Comparison of ENCODE assay signal across 31 cellular contexts in genomic region chr12:24833513-24833912, GRCh38.
DNase-seq lines count a peak whose midpoint lies in the region; ATAC-seq, FAIRE-seq and TF ChIP-seq lines count a peak whose summit lies in the region.
"Had no signal": no experiment of that assay in that cellular context is flagged by ENCODE, and none has a peak within 500 bp of the region (broad histone marks: within the 10 kb centered on the region; RNA-seq: fewer than 3 reads in every experiment).

No MANE protein-coding gene starts in this region.

- no peak for ATAC-seq in HepG2
- no peak for ATAC-seq in right lobe of liver
- no peak for ATAC-seq in K562
- no peak for ATAC-seq in lower lobe of right lung
- ATAC-seq: A549; CD8-positive, alpha-beta T cell had no signal

- no peak overlapping the region for H3K4me2 ChIP-seq in HepG2 (ENCODE audit: low read depth, low read length)
- no peak overlapping the region for H3K4me2 ChIP-seq in K562 (ENCODE audit: insufficient read depth, low read length)
- H3K4me2 ChIP-seq: A549; BLaER1; BLaER1 treated with 17β-estradiol and CSF1 and Interleukin-3, amounts not matched to agents 10 nM and 100 nM had no signal

- H3K27ac ChIP-seq in HepG2 (ENCODE audit: extremely low read length, insufficient read depth, low read length) (no peak overlapping the region), right lobe of liver (no peak overlapping the region), K562 (ENCODE audit: extremely low read depth, low read depth, low read length) (no peak overlapping the region), lower lobe of right lung (no peak overlapping the region)
- H3K27ac ChIP-seq: 22Rv1; A549; BLaER1; BLaER1 treated with 17β-estradiol and CSF1 and Interleukin-3, amounts not matched to agents 10 nM and 100 nM; C4-2B had no signal

- no peaks in the 10 kb centered on the region for H3K9me1 ChIP-seq in K562 (ENCODE audit: control insufficient read depth, insufficient read depth, low read length)

- H3K27me3 ChIP-seq in HepG2 (ENCODE audit: control insufficient read depth in 1 of 2, insufficient read depth in 2 of 2, low read length in 2 of 2) (no peaks in the 10 kb centered on the region; a peak in 1 of 5 replicates), right lobe of liver (no peaks in the 10 kb centered on the region), K562 (ENCODE audit: control insufficient read depth in 2 of 2, insufficient read depth in 2 of 2, low read length in 2 of 2) (no peaks in the 10 kb centered on the region), lower lobe of right lung (ENCODE audit: low read depth) (no peaks in the 10 kb centered on the region)
- H3K27me3 ChIP-seq: BE2C; BLaER1; BLaER1 treated with 17β-estradiol and CSF1 and Interleukin-3, amounts not matched to agents 10 nM and 100 nM had no signal

- TF ChIP-seq POLR2A in HepG2 (IDR thresholded peaks at IDR 0.05; ENCODE audit: insufficient read depth in 1 of 2, low read depth in 2 of 2, low read length in 2 of 2) (no peak), right lobe of liver (IDR thresholded peaks at IDR 0.05) (no peak), K562 (conservative IDR thresholded peaks at IDR 0.05) (no peak)

- CTCF ChIA-PET in HepG2 (lab: Yijun Ruan, JAX; ENCODE audit: low intra/inter-chr PET ratio, low total read pairs) (no interaction called here), K562 (lab: Yijun Ruan, JAX; ENCODE audit: low intra/inter-chr PET ratio) (no interaction called here)

- no peak for TF ChIP-seq EP300 in HepG2 (IDR thresholded peaks at IDR 0.05; ENCODE audit: low read depth in 2 of 2, low read length in 2 of 2)
- TF ChIP-seq EP300 in HepG2 (CRISPR knock-in tag; IDR thresholded peaks at IDR 0.05; ENCODE audit: borderline replicate concordance): no peak
- no peak for TF ChIP-seq EP300 in K562 (IDR thresholded peaks at IDR 0.05; ENCODE audit: low read length)

- H3K79me2 ChIP-seq in HepG2 (ENCODE audit: insufficient read depth, low read length) (no peaks in the 10 kb centered on the region), K562 (ENCODE audit: control insufficient read depth, insufficient read depth, low read length) (no peaks in the 10 kb centered on the region)

- DNase-seq in HepG2 (ENCODE audit: low spot score): no peak
- no peak for DNase-seq in right lobe of liver
- no peak for DNase-seq in K562 (ENCODE audit: extremely low read depth in 1 of 4, low spot score in 3 of 4)
- DNase-seq in lower lobe of right lung: no peak
- DNase-seq: 8988T; ACHN; AML-193; BE2C; C1 segment of cervical spinal cord; Caco-2; Calu3; CD4-positive, alpha-beta memory T cell; CD4-positive, alpha-beta T cell; CD4-positive, CD25-positive, alpha-beta regulatory T cell; CD8-positive, alpha-beta memory T cell; CD8-positive, alpha-beta T cell; COR-L47; DMS 273 treated with DMSO at 0.1 percent for 48 hours; DMS153; DMS53; DMS79; DMS79 treated with DMSO at 0.1 percent for 48 hours; DND-41; EL had no signal

- BruUV-seq in HepG2 (replicated peaks; lab: Mats Ljungman, UMichigan): no TSS peak
- BruUV-seq in K562 (replicated peaks; lab: Mats Ljungman, UMichigan): no TSS peak

- POLR2A ChIA-PET in HepG2 (lab: Yijun Ruan, JAX): no interaction called here
- POLR2A ChIA-PET in K562 (lab: Yijun Ruan, JAX): no interaction called here

- in situ Hi-C loops in HepG2 (cut with HindIII; ENCODE audit: extremely low pct_ligation_motif_present, low pct_unique_long_range_greater_than_20kb): no loop called here
- in situ Hi-C loops in K562 (cut with MboI): no loop called here

- H2AFZ ChIP-seq in HepG2 (ENCODE audit: low read length): no peak overlapping the region
- H2AFZ ChIP-seq in K562 (ENCODE audit: low read depth, low read length): no peak overlapping the region

- H3K9me3 ChIP-seq in HepG2 (ENCODE audit: low read length) (no peaks in the 10 kb centered on the region), right lobe of liver (no peaks in the 10 kb centered on the region), K562 (replicated peaks; ENCODE audit: control insufficient read depth, insufficient read depth, low read depth, low read length) (no peaks in the 10 kb centered on the region), lower lobe of right lung (no peaks in the 10 kb centered on the region)
- H3K9me3 ChIP-seq: A549, BE2C, BLaER1, Caco-2 had no signal

- H3K9ac ChIP-seq in HepG2 (ENCODE audit: insufficient read depth, low read depth, low read length) (no peak overlapping the region), K562 (ENCODE audit: insufficient read depth in 1 of 2, low read depth in 2 of 2, low read length in 2 of 2) (no peak overlapping the region)
- H3K9ac ChIP-seq: BLaER1; BLaER1 treated with 17β-estradiol and CSF1 and Interleukin-3, amounts not matched to agents 10 nM and 100 nM had no signal

- no peak for FAIRE-seq in HepG2 (lab: Jason Lieb, UNC)
- FAIRE-seq in K562 (lab: Jason Lieb, UNC): no peak
- FAIRE-seq: A204.1, A549, D721Med had no signal

- no peak for TF ChIP-seq CTCF in HepG2 (CRISPR knock-in tag; IDR thresholded peaks at IDR 0.05)
- no peak for TF ChIP-seq CTCF in right lobe of liver (IDR thresholded peaks at IDR 0.05)
- TF ChIP-seq CTCF in K562 (IDR thresholded peaks at IDR 0.05 in 2 of 3, conservative IDR thresholded peaks at IDR 0.05 in 1 of 3; ENCODE audit: insufficient read depth in 2 of 3, low read depth in 1 of 3, low read length in 3 of 3): no peak
- TF ChIP-seq CTCF in lower lobe of right lung (IDR thresholded peaks at IDR 0.05): no peak

- intact Hi-C loops in HepG2 (cut with micrococcal nuclease; ENCODE audit: unreplicated experiment) (no loop called here), right lobe of liver (cut with DNase I) (no loop called here), K562 (cut with micrococcal nuclease) (no loop called here), lower lobe of right lung (cut with DNase I) (no loop called here)

- no peak for TF ChIP-seq RAD21 in HepG2 (CRISPR knock-in tag; IDR thresholded peaks at IDR 0.05)
- no peak for TF ChIP-seq RAD21 in K562 (CRISPR knock-in tag; conservative IDR thresholded peaks at IDR 0.05 in 1 of 2, IDR thresholded peaks at IDR 0.05 in 1 of 2)

- H3K4me1 ChIP-seq in HepG2 (ENCODE audit: insufficient read depth, low read length) (no peaks in the 10 kb centered on the region), right lobe of liver (no peaks in the 10 kb centered on the region), K562 (replicated peaks in 1 of 2; ENCODE audit: control insufficient read depth in 2 of 2, insufficient read depth in 2 of 2, low read length in 2 of 2) (no peaks in the 10 kb centered on the region), lower lobe of right lung (peaks cover 16% of the 10 kb centered on the region)
- H3K4me1 ChIP-seq: A549, BE2C, Caco-2 had no signal

- H3K36me3 ChIP-seq in HepG2 (replicated peaks in 1 of 2; ENCODE audit: control insufficient read depth in 1 of 2, insufficient read depth in 2 of 2, low read length in 2 of 2): peaks cover 0 to 5% of the 10 kb centered on the region in 2 experiments; a peak in 2 of 5 replicates
- no peaks in the 10 kb centered on the region for H3K36me3 ChIP-seq in right lobe of liver
- peaks cover 66% of the 10 kb centered on the region for H3K36me3 ChIP-seq in K562 (ENCODE audit: control insufficient read depth, insufficient read depth, low read length)
- H3K36me3 ChIP-seq in lower lobe of right lung: no peaks in the 10 kb centered on the region

- H3K4me3 ChIP-seq in HepG2 (replicated peaks in 1 of 3; ENCODE audit: insufficient read depth in 1 of 3, low read depth in 2 of 3, low read length in 3 of 3) (no peak overlapping the region), right lobe of liver (no peak overlapping the region), K562 (no peak overlapping the region), lower lobe of right lung (no peak overlapping the region)
- H3K4me3 ChIP-seq: A549; BLaER1; BLaER1 treated with 17β-estradiol and CSF1 and Interleukin-3, amounts not matched to agents 10 nM and 100 nM had no signal

- WGBS in HepG2 (ENCODE audit: low lambda C conversion rate): 93% methylated on average over 3 of the region's 3 CpGs
- WGBS in right lobe of liver (ENCODE audit: insufficient coverage, low coverage, low lambda C conversion rate, missing lambda C conversion rate): 67% methylated on average over 3 of the region's 3 CpGs
- 75% methylated on average over 2 of the region's 3 CpGs for WGBS in K562 (ENCODE audit: insufficient coverage, low coverage, missing lambda C conversion rate)

- H4K20me1 ChIP-seq in HepG2 (ENCODE audit: insufficient read depth, low read length) (no peaks in the 10 kb centered on the region), K562 (replicated peaks; ENCODE audit: control insufficient read depth, insufficient read depth, low read length) (no peaks in the 10 kb centered on the region)
- H4K20me1 ChIP-seq: BLaER1 treated with 17β-estradiol and CSF1 and Interleukin-3, amounts not matched to agents 10 nM and 100 nM had no signal

TF ChIP-seq in HepG2, 621 proteins besides CTCF, POLR2A, EP300 and RAD21:
- TF ChIP-seq ZNF629 (CRISPR knock-in tag; conservative IDR thresholded peaks at IDR 0.05): 0 out of 2 replicates have a peak, but pooled peaks have one; percentile 44
- TF ChIP-seq SALL2 (CRISPR knock-in tag; IDR thresholded peaks at IDR 0.05): no peak

TF ChIP-seq in K562, 482 proteins besides CTCF, POLR2A, EP300 and RAD21 (continues in another document):
- peak; percentile 24; the same call in 1 of the 2 replicates for TF ChIP-seq BCOR (IDR thresholded peaks at IDR 0.05)
- no peak for TF ChIP-seq C11orf30 (IDR thresholded peaks at IDR 0.05; ENCODE audit: low read depth)
- no peak for TF ChIP-seq HBP1 (CRISPR knock-in tag; IDR thresholded peaks at IDR 0.05)

Comparison
In these comparisons a context has a peak if more than half of its experiments do, and no peak if none do; other contexts are left out.
1. Of the 241 proteins assayed by ChIP-seq in both HepG2 and K562: peak only in HepG2: none; only in K562: ADNP and ESRRA; in both: none; in neither: 239.